Comparison of ENCODE assay signal across 10 cellular contexts in genomic region chr19:49450405-49450804, GRCh38. TPM values are rescaled to one million over a fixed set of nuclear protein-coding genes. Genes with fewer than 3 reads are reported as not detected.
A peak's percentile ranks its signal among the peaks of the same experiment; 100 is the strongest.
DNase-seq lines count a peak whose midpoint lies in the region; ATAC-seq and TF ChIP-seq lines count a peak whose summit lies in the region.
"Had no signal": no experiment of that assay in that cellular context is flagged by ENCODE, and none has a peak within 500 bp of the region (broad histone marks: within the 10 kb centered on the region; RNA-seq: fewer than 3 reads in every experiment).

No MANE protein-coding gene starts in this region.

- WGBS in gastroesophageal sphincter (ENCODE audit: low coverage in 1 of 2), 2 donors, result 75 to 84% methylated on average over 2 to 7 of the region's 7 CpGs

- no peak for ATAC-seq in Right ventricle myocardium inferior
- ATAC-seq in activated CD8-positive, alpha-beta T cell treated with anti-CD3 and anti-CD28 coated beads for 36 hours, result no peak
- ATAC-seq in upper lobe of right lung, result no peak
- ATAC-seq in gastroesophageal sphincter, result no peak

- H3K4me3 Mint-ChIP-seq in activated CD8-positive, alpha-beta T cell treated with anti-CD3 and anti-CD28 coated beads for 36 hours, result peak overlapping the region; percentile 93
- H3K4me3 Mint-ChIP-seq in immature natural killer cell, result peak overlapping the region; percentile 47 to 99 (median 93)

- no peak for TF ChIP-seq POLR2A in gastroesophageal sphincter (IDR thresholded peaks at IDR 0.05)

- H3K9me3 ChIP-seq in cardiac muscle cell (ENCODE audit: low read depth) (no peaks in the 10 kb centered on the region), upper lobe of right lung (no peaks in the 10 kb centered on the region), gastroesophageal sphincter (no peaks in the 10 kb centered on the region)
- H3K9me3 ChIP-seq: SJSA1 had no signal

- peak overlapping the region; percentile 82 for H3K4me3 ChIP-seq in cardiac muscle cell
- H3K4me3 ChIP-seq in upper lobe of right lung, result peak overlapping the region; percentile 92
- H3K4me3 ChIP-seq in gastroesophageal sphincter, result peak overlapping the region in 1 of 2 donors; percentile 81

- H3K36me3 Mint-ChIP-seq in activated CD8-positive, alpha-beta T cell treated with anti-CD3 and anti-CD28 coated beads for 36 hours (ENCODE audit: low read depth), result peaks cover 35% of the 10 kb centered on the region
- peaks cover 8 to 20% (median 16%) of the 10 kb centered on the region in 3 donors for H3K36me3 Mint-ChIP-seq in immature natural killer cell

- no peak overlapping the region for H3K27ac ChIP-seq in cardiac muscle cell
- H3K27ac ChIP-seq in upper lobe of right lung, result no peak overlapping the region
- H3K27ac ChIP-seq in gastroesophageal sphincter, result peak overlapping the region in 1 of 4 donors; percentile 96

- peaks cover 2% of the 10 kb centered on the region for H3K4me1 ChIP-seq in cardiac muscle cell (ENCODE audit: low read depth)
- peaks cover 11% of the 10 kb centered on the region for H3K4me1 ChIP-seq in upper lobe of right lung
- H3K4me1 ChIP-seq in gastroesophageal sphincter, result peaks cover 0 to 58% (median 17%) of the 10 kb centered on the region in 3 donors

- DNase-seq in cardiac muscle cell (ENCODE audit: low read depth in 1 of 2, low spot score in 1 of 2) (no peak), Right ventricle myocardium inferior (ENCODE audit: missing footprints) (no peak), immature natural killer cell (no peak), upper lobe of right lung (no peak), AG08396 (ENCODE audit: low spot score) (no peak), NCI-H1105 treated with DMSO at 0.1 percent for 48 hours (lab: John Stamatoyannopoulos, UW) (no peak)
- DNase-seq in activated CD8-positive, alpha-beta T cell treated with anti-CD3 and anti-CD28 coated beads for 36 hours, result no peak

- peaks cover 47% of the 10 kb centered on the region for H3K4me1 Mint-ChIP-seq in activated CD8-positive, alpha-beta T cell treated with anti-CD3 and anti-CD28 coated beads for 36 hours (ENCODE audit: low read depth)
- H3K4me1 Mint-ChIP-seq in immature natural killer cell, result peaks cover 43 to 46% of the 10 kb centered on the region in 2 donors

- no peak for TF ChIP-seq CTCF in cardiac muscle cell (IDR thresholded peaks at IDR 0.05; ENCODE audit: low read depth, low read length)
- TF ChIP-seq CTCF in activated CD8-positive, alpha-beta T cell treated with anti-CD3 and anti-CD28 coated beads for 36 hours (IDR thresholded peaks at IDR 0.05), result no peak
- TF ChIP-seq CTCF in upper lobe of right lung (IDR thresholded peaks at IDR 0.05), result no peak
- TF ChIP-seq CTCF in gastroesophageal sphincter (IDR thresholded peaks at IDR 0.05), result no peak

- CTCF ChIA-PET in activated CD8-positive, alpha-beta T cell treated with anti-CD3 and anti-CD28 coated beads for 36 hours (lab: Charles Lee), result interaction anchor here (0.7 to 5.0 kb wide), 3 partner anchors 20 to 26 kb away, joined by 3 to 33 read pairs (median 22); partner anchors contain the start of gene FLT3LG

- intact Hi-C loops in Right ventricle myocardium inferior (cut with DNase I) (loop anchor here (5.0 to 10.0 kb wide), 4 partner anchors 192 to 1044 kb away; partner anchors contain the start of genes AP2A1, PRMT1, RRAS and SCAF1), upper lobe of right lung (cut with DNase I) (no loop called here)
- intact Hi-C loops in activated CD8-positive, alpha-beta T cell treated with anti-CD3 and anti-CD28 coated beads for 36 hours (cut with micrococcal nuclease), result no loop called here

- no peaks in the 10 kb centered on the region for H3K9me3 Mint-ChIP-seq in activated CD8-positive, alpha-beta T cell treated with anti-CD3 and anti-CD28 coated beads for 36 hours
- no peaks in the 10 kb centered on the region for H3K9me3 Mint-ChIP-seq in immature natural killer cell

- POLR2A ChIA-PET in activated CD8-positive, alpha-beta T cell treated with anti-CD3 and anti-CD28 coated beads for 36 hours (lab: Charles Lee), result interaction anchor here (0.6 to 2.1 kb wide), 6 partner anchors 22 to 171 kb away, joined by 3 to 7 read pairs (median 3); no protein-coding TSS in a partner anchor

- peak overlapping the region; percentile 100 for H3K27ac Mint-ChIP-seq in activated CD8-positive, alpha-beta T cell treated with anti-CD3 and anti-CD28 coated beads for 36 hours
- H3K27ac Mint-ChIP-seq in immature natural killer cell, result peak overlapping the region in 5 of 6 donors; percentile 34 to 74 (median 41)

- no peak for TF ChIP-seq EP300 in gastroesophageal sphincter (IDR thresholded peaks at IDR 0.05)

- no peaks in the 10 kb centered on the region for H3K27me3 Mint-ChIP-seq in activated CD8-positive, alpha-beta T cell treated with anti-CD3 and anti-CD28 coated beads for 36 hours
- H3K27me3 Mint-ChIP-seq in immature natural killer cell (ENCODE audit: low read depth in 3 of 3), result peaks cover 10 to 24% (median 21%) of the 10 kb centered on the region in 3 donors

- H3K36me3 ChIP-seq in cardiac muscle cell (no peaks in the 10 kb centered on the region), upper lobe of right lung (peaks cover 21% of the 10 kb centered on the region), gastroesophageal sphincter (peaks cover 0 to 45% of the 10 kb centered on the region in 2 donors)

- H3K27me3 ChIP-seq in cardiac muscle cell (no peaks in the 10 kb centered on the region), upper lobe of right lung (no peaks in the 10 kb centered on the region), gastroesophageal sphincter (no peaks in the 10 kb centered on the region)
- H3K27me3 ChIP-seq: SJSA1 had no signal

RNA-seq across cellular contexts. Expression of gene PIH1D1, which starts 1.2 kb away (rescaled TPM):
- total RNA-seq in cardiac muscle cell, result 145 and 200 TPM in 2 replicates
- 139 and 156 TPM in 2 replicates for polyA plus RNA-seq in cardiac muscle cell
- total RNA-seq in Right ventricle myocardium inferior, result 32.4 TPM
- total RNA-seq in activated CD8-positive, alpha-beta T cell treated with anti-CD3 and anti-CD28 coated beads for 36 hours, result 100 to 1,000 TPM; 124 to 126 TPM
- polyA plus RNA-seq in immature natural killer cell, result 10 to 100 TPM; 91.4 to 97.6 (median 93.3) TPM
- 64.2 TPM for total RNA-seq in upper lobe of right lung
- total RNA-seq in gastroesophageal sphincter, result 10 to 100 TPM; 67.2 to 82.4 (median 72.5) TPM

RNA-seq across cellular contexts. Expression of gene ALDH16A1, which starts 2.6 kb away (rescaled TPM):
- total RNA-seq in cardiac muscle cell (46.4 and 54.3 TPM in 2 replicates), Right ventricle myocardium inferior (12.7 TPM), upper lobe of right lung (32.3 TPM), gastroesophageal sphincter (10 to 100 TPM; 11.8 to 34.4 (median 22.2) TPM)
- polyA plus RNA-seq in cardiac muscle cell (24.1 and 37.3 TPM in 2 replicates), immature natural killer cell (10 to 100 TPM; 37.2 to 57.0 (median 42.4) TPM)
- 10 to 100 TPM; 24.6 to 24.8 TPM for total RNA-seq in activated CD8-positive, alpha-beta T cell treated with anti-CD3 and anti-CD28 coated beads for 36 hours

RNA-seq across cellular contexts. Expression of gene SLC17A7, which starts 9.1 kb away (rescaled TPM):
- 1.6 and 2.2 TPM in 2 replicates for total RNA-seq in cardiac muscle cell
- polyA plus RNA-seq in cardiac muscle cell, result 0.77 and 1.2 TPM in 2 replicates
- 1.8 TPM for total RNA-seq in Right ventricle myocardium inferior
- under 1 TPM in 1 of 2 experiments, not detected in 1; 0.23 TPM for total RNA-seq in activated CD8-positive, alpha-beta T cell treated with anti-CD3 and anti-CD28 coated beads for 36 hours
- not detected for polyA plus RNA-seq in immature natural killer cell
- 0.69 TPM for total RNA-seq in upper lobe of right lung
- total RNA-seq in gastroesophageal sphincter, result 1 to 10 TPM; 1.1 to 1.7 (median 1.2) TPM
- total RNA-seq: kidney epithelial cell, SJSA1 had no signal

RNA-seq across cellular contexts. Expression of gene FLT3LG, which starts 23.6 kb away (rescaled TPM):
- 0.28 and 2.0 TPM in 2 replicates for total RNA-seq in cardiac muscle cell
- polyA plus RNA-seq in cardiac muscle cell, result 0.86 and 2.6 TPM in 2 replicates
- total RNA-seq in Right ventricle myocardium inferior, result 4.7 TPM
- total RNA-seq in activated CD8-positive, alpha-beta T cell treated with anti-CD3 and anti-CD28 coated beads for 36 hours, result 10 to 100 TPM; 57.7 to 61.2 TPM
- 10 to 100 TPM; 22.6 to 36.6 (median 28.3) TPM for polyA plus RNA-seq in immature natural killer cell
- 12.1 TPM for total RNA-seq in upper lobe of right lung
- total RNA-seq in gastroesophageal sphincter, result 10 to 100 TPM in 1 of 4 donors, 1 to 10 TPM in 3; 3.1 to 21.0 (median 7.6) TPM

RNA-seq across cellular contexts. Expression of gene GFY, which starts 25.2 kb away (rescaled TPM):
- total RNA-seq in cardiac muscle cell (1.8 and 2.0 TPM in 2 replicates), Right ventricle myocardium inferior (not detected), upper lobe of right lung (not detected), gastroesophageal sphincter (not detected)
- polyA plus RNA-seq in cardiac muscle cell (5.0 and 8.4 TPM in 2 replicates), immature natural killer cell (not detected)
- total RNA-seq in activated CD8-positive, alpha-beta T cell treated with anti-CD3 and anti-CD28 coated beads for 36 hours, result not detected
- total RNA-seq: kidney epithelial cell, SJSA1 had no signal
